31 cellular contexts compared by ENCODE assay signal in genomic region chr4:15667006-15667405, GRCh38.
"Had no signal": no experiment of that assay in that cellular context is flagged by ENCODE, and none has a peak within 500 bp of the region (broad histone marks: within the 10 kb centered on the region; RNA-seq: fewer than 3 reads in every experiment).

No MANE protein-coding gene starts in this region.

- H3K27ac Mint-ChIP-seq: activated naive CD8-positive, alpha-beta T cell; activated naive CD8-positive, alpha-beta T cell treated with anti-CD3 and anti-CD28 coated beads, Interleukin-2, amount 50 U/mL, for 24 hours; brain had no signal

- H3K9me3 Mint-ChIP-seq: activated naive CD8-positive, alpha-beta T cell treated with anti-CD3 and anti-CD28 coated beads, Interleukin-2, amount 50 U/mL, for 24 hours; brain had no signal

- H3K4me3 Mint-ChIP-seq: activated CD4-positive, alpha-beta memory T cell treated with anti-CD3 and anti-CD28 coated beads, Interleukin-2, amount 10 ng/mL, durations not matched to agents 7 days and 5 days; activated CD8-positive, alpha-beta memory T cell treated with anti-CD3 and anti-CD28 coated beads, Interleukin-2, amount 10 ng/mL, durations not matched to agents 7 days and 5 days; activated naive CD4-positive, alpha-beta T cell treated with anti-CD3 and anti-CD28 coated beads, Interleukin-2, amount 10 ng/mL, durations not matched to agents 7 days and 5 days; activated naive CD8-positive, alpha-beta T cell; activated naive CD8-positive, alpha-beta T cell treated with anti-CD3 and anti-CD28 coated beads, Interleukin-2, amount 50 U/mL, for 24 hours; brain had no signal

- H3K36me3 Mint-ChIP-seq: activated naive CD8-positive, alpha-beta T cell had no signal

- H3K27me3 Mint-ChIP-seq: activated CD4-positive, alpha-beta memory T cell treated with anti-CD3 and anti-CD28 coated beads, Interleukin-2, amount 10 ng/mL, durations not matched to agents 7 days and 5 days; activated CD8-positive, alpha-beta memory T cell treated with anti-CD3 and anti-CD28 coated beads, Interleukin-2, amount 10 ng/mL, durations not matched to agents 7 days and 5 days; activated naive CD4-positive, alpha-beta T cell treated with anti-CD3 and anti-CD28 coated beads, Interleukin-2, amount 10 ng/mL, durations not matched to agents 7 days and 5 days; activated naive CD8-positive, alpha-beta T cell; activated naive CD8-positive, alpha-beta T cell treated with anti-CD3 and anti-CD28 coated beads, Interleukin-2, amount 50 U/mL, for 24 hours; brain had no signal

- H3K4me1 Mint-ChIP-seq: brain had no signal

- DNase-seq: activated CD4-positive, alpha-beta memory T cell treated with anti-CD3 and anti-CD28 coated beads, Interleukin-2, amount 10 ng/mL, durations not matched to agents 7 days and 5 days; activated CD4-positive, alpha-beta T cell treated with anti-CD3 and anti-CD28 coated beads for 1 hour; activated CD4-positive, alpha-beta T cell treated with anti-CD3 and anti-CD28 coated beads for 48 hours; activated CD4-positive, CD25-positive, alpha-beta regulatory T cell; activated CD8-positive, alpha-beta memory T cell treated with anti-CD3 and anti-CD28 coated beads for 24 hours; activated CD8-positive, alpha-beta memory T cell treated with anti-CD3 and anti-CD28 coated beads, Interleukin-2, amount 10 ng/mL, durations not matched to agents 7 days and 5 days; activated CD8-positive, alpha-beta memory T cell treated with anti-CD3 and anti-CD28 coated beads, Interleukin-2, amount 50 U/mL, for 48 hours; activated effector memory CD4-positive, alpha-beta T cell treated with Interleukin-2 at 50 U/mL for 16 hours; activated naive CD4-positive, alpha-beta T cell treated with anti-CD3 and anti-CD28 coated beads, Interleukin-2, amount 10 ng/mL, durations not matched to agents 7 days and 5 days; activated naive CD8-positive, alpha-beta T cell treated with anti-CD3 and anti-CD28 coated beads, Interleukin-2, amount 50 U/mL, for 24 hours; activated T-cell treated with anti-CD3 and anti-CD28 coated beads, Interleukin-2, amount 50 U/mL, for 48 hours; anterior cingulate cortex; central memory CD4-positive, alpha-beta T cell; NCI-H1048; NCI-H1105 treated with DMSO at 0.1 percent for 48 hours; NCI-H1436; NCI-H1694; NCI-H2029 treated with DMSO at 0.1 percent for 48 hours; NCI-H2107; NCI-H2171; NCI-H510A; NCI-H526; NCI-H748 treated with DMSO at 0.1 percent for 48 hours; NK-92 treated with Interleukin-12 subunit alpha and Interleukin-12 subunit beta, amount 100 ng/mL, for 24 hours; PC-3; Right ventricle myocardium superior; SW 1271; T1000; WERI-Rb-1 had no signal

- H3K27ac ChIP-seq: WERI-Rb-1 had no signal

- ATAC-seq: activated CD8-positive, alpha-beta memory T cell treated with anti-CD3 and anti-CD28 coated beads, Interleukin-2, amount 10 ng/mL, durations not matched to agents 7 days and 5 days; activated naive CD8-positive, alpha-beta T cell treated with anti-CD3 and anti-CD28 coated beads, Interleukin-2, amount 50 U/mL, for 24 hours had no signal
